ENCODE assay signal across 11 cellular contexts in genomic region chr11:95512177-95512576, GRCh38.
DNase-seq lines count a peak whose midpoint lies in the region; ATAC-seq and TF ChIP-seq lines count a peak whose summit lies in the region.
"Had no signal": no experiment of that assay in that cellular context is flagged by ENCODE, and none has a peak within 500 bp of the region (broad histone marks: within the 10 kb centered on the region; RNA-seq: fewer than 3 reads in every experiment).

No MANE protein-coding gene starts in this region.

- H3K4me3 Mint-ChIP-seq in chondrocyte (ENCODE audit: unreplicated experiment) = no peak overlapping the region

- H3K27me3 Mint-ChIP-seq in chondrocyte (ENCODE audit: low read depth) = no peaks in the 10 kb centered on the region

- no peak overlapping the region for H3K27ac ChIP-seq in lung (ENCODE audit: low read depth in 1 of 2, low read length in 1 of 2)
- H3K27ac ChIP-seq in testis = peak overlapping the region in 1 of 2 donors; percentile 50

- peaks cover 61% of the 10 kb centered on the region for H3K4me1 Mint-ChIP-seq in chondrocyte (ENCODE audit: low read depth)

- H3K4me3 ChIP-seq in lung (no peak overlapping the region), testis (no peak overlapping the region)
- H3K4me3 ChIP-seq: upper lobe of left lung had no signal

- H3K36me3 ChIP-seq in lung (ENCODE audit: control insufficient read depth in 2 of 2, insufficient read depth in 2 of 2, low read length in 2 of 2) = no peaks in the 10 kb centered on the region
- H3K36me3 ChIP-seq in testis (ENCODE audit: low read depth, missing control alignments) = no peaks in the 10 kb centered on the region
- H3K36me3 ChIP-seq: upper lobe of left lung had no signal

- ATAC-seq in lung (ENCODE audit: insufficient read depth, low FRiP score) (peak; percentile 59), HG02885 (IDR thresholded peaks at IDR 0.05; ENCODE audit: poor library complexity, unreplicated experiment) (no peak), GM21367 (IDR thresholded peaks at IDR 0.05; ENCODE audit: unreplicated experiment) (no peak), GM19023 (IDR thresholded peaks at IDR 0.05; ENCODE audit: unreplicated experiment) (no peak), HG02938 (IDR thresholded peaks at IDR 0.05; ENCODE audit: unreplicated experiment) (no peak)

- WGBS in lung, 2 donors = 68 to 76% methylated on average over 4 of the region's 4 CpGs
- 58 to 68% methylated on average over 4 of the region's 4 CpGs for WGBS in testis, 2 donors

- no peaks in the 10 kb centered on the region for H3K27me3 ChIP-seq in lung (ENCODE audit: control insufficient read depth, insufficient read depth)
- no peaks in the 10 kb centered on the region for H3K27me3 ChIP-seq in testis
- H3K27me3 ChIP-seq: upper lobe of left lung had no signal

- DNase-seq in HPDE6-E6E7 (ENCODE audit: extremely low spot score) = peak; percentile 22
- DNase-seq in chondrocyte (ENCODE audit: low spot score) = no peak
- peak; percentile 32 for DNase-seq in lung (ENCODE audit: low spot score)
- peak; percentile 16 for DNase-seq in testis
- DNase-seq: DND-41; stimulated activated CD4-positive, alpha-beta T cell treated with anti-CD3 and anti-CD28 coated beads, Interleukin-4, amount 100 ng/mL, for 24 hours; upper lobe of left lung had no signal

- H3K9me3 Mint-ChIP-seq in chondrocyte (ENCODE audit: low read depth) = peaks cover 3% of the 10 kb centered on the region

- TF ChIP-seq CTCF in chondrocyte (IDR thresholded peaks at IDR 0.05) = no peak
- no peak for TF ChIP-seq CTCF in lung (IDR thresholded peaks at IDR 0.05; ENCODE audit: control extremely low read depth, extremely low read depth)
- TF ChIP-seq CTCF in testis (IDR thresholded peaks at IDR 0.05) = no peak

- H3K4me1 ChIP-seq in lung (ENCODE audit: control insufficient read depth in 2 of 2, insufficient read depth in 2 of 2, low read length in 2 of 2) (peaks cover 0 to 2% of the 10 kb centered on the region in 2 donors), testis (peaks cover 6% of the 10 kb centered on the region)

- H3K36me3 Mint-ChIP-seq in chondrocyte (ENCODE audit: low read depth) = peaks cover 2% of the 10 kb centered on the region

- no peak for TF ChIP-seq POLR2A in testis (IDR thresholded peaks at IDR 0.05)

- H3K9me3 ChIP-seq in lung (ENCODE audit: control insufficient read depth in 2 of 2, insufficient read depth in 1 of 2, low read length in 1 of 2) (no peaks in the 10 kb centered on the region), testis (no peaks in the 10 kb centered on the region)
- H3K9me3 ChIP-seq: upper lobe of left lung had no signal

- intact Hi-C loops in testis (cut with DNase I; ENCODE audit: low total_unique reads) = no loop called here

- peak overlapping the region; percentile 53 for H3K27ac Mint-ChIP-seq in chondrocyte (ENCODE audit: unreplicated experiment)
